ENCODE assay signal across 18 cellular contexts in the genomic region with DNA sequence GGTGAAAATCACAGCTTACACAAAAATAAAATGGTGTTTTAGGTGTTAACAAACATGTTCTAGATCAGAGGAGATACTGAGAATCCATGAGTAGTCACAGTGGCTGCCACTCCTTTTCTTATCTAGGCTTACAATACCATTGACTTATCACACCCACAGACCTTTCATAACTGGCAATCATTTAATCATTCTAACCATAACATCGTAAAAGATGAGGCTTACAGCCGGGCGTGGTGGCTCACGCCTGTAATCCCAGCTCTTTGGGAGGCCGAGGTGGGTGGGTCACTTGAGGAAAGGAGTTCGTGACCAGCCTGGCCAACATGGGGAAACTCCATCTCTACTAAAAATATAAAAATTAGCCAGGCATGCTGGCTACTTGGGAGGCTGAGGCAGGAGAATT. TPM values are rescaled to one million over a fixed set of nuclear protein-coding genes. Genes with fewer than 3 reads are reported as not detected.
DNase-seq lines count a peak whose midpoint lies in the region; ATAC-seq and TF ChIP-seq lines count a peak whose summit lies in the region.
"Had no signal": no experiment of that assay in that cellular context is flagged by ENCODE, and none has a peak within 500 bp of the region (broad histone marks: within the 10 kb centered on the region; RNA-seq: fewer than 3 reads in every experiment).

No MANE protein-coding gene starts in this region.

- TF ChIP-seq CTCF in HEK293 (tag by site-specific recombination; IDR thresholded peaks at IDR 0.05) (no peak), Peyer's patch (IDR thresholded peaks at IDR 0.05) (no peak), colonic mucosa (IDR thresholded peaks at IDR 0.05) (no peak), mucosa of descending colon (IDR thresholded peaks at IDR 0.05) (no peak)

- H3K9me3 Mint-ChIP-seq in activated CD8-positive, alpha-beta memory T cell treated with anti-CD3 and anti-CD28 coated beads, Interleukin-2, amount 10 ng/mL, durations not matched to agents 7 days and 5 days (ENCODE audit: low read depth) = no peaks in the 10 kb centered on the region

- DNase-seq in Peyer's patch (peak in 2 of 3 donors; percentile 71 to 82), colonic mucosa (peak; percentile 78), mucosa of descending colon (peak; percentile 76 to 85 (median 80)), head of caudate nucleus (no peak)
- no peak for DNase-seq in activated CD8-positive, alpha-beta memory T cell treated with anti-CD3 and anti-CD28 coated beads, Interleukin-2, amount 10 ng/mL, durations not matched to agents 7 days and 5 days
- DNase-seq: BE2C, H7, KG1, NCI-H1092 treated with DMSO at 0.1 percent for 48 hours, NCI-H1436 treated with DMSO at 0.1 percent for 48 hours, NCI-H1930, NCI-H2227 treated with DMSO at 0.1 percent for 48 hours, NCI-H510A treated with DMSO at 0.1 percent for 48 hours, NCI-H748 treated with DMSO at 0.1 percent for 48 hours, Right ventricle myocardium superior had no signal

- H3K27me3 ChIP-seq in Peyer's patch (no peaks in the 10 kb centered on the region), colonic mucosa (no peaks in the 10 kb centered on the region)
- H3K27me3 ChIP-seq: BE2C had no signal

- no peak overlapping the region for H3K9ac ChIP-seq in colonic mucosa (ENCODE audit: low read depth in 2 of 2, low read length in 2 of 2)

- H3K27ac ChIP-seq in HEK293 (ENCODE audit: extremely low read depth, low read depth, low read length) (no peak overlapping the region), Peyer's patch (no peak overlapping the region), colonic mucosa (no peak overlapping the region)
- H3K27ac ChIP-seq: A549 had no signal

- H3K36me3 ChIP-seq in HEK293 (ENCODE audit: control insufficient read depth in 2 of 2, insufficient read depth in 1 of 2, low read length in 2 of 2) = no peaks in the 10 kb centered on the region
- no peaks in the 10 kb centered on the region for H3K36me3 ChIP-seq in Peyer's patch
- no peaks in the 10 kb centered on the region for H3K36me3 ChIP-seq in colonic mucosa
- no peaks in the 10 kb centered on the region for H3K36me3 ChIP-seq in mucosa of descending colon (ENCODE audit: low read depth)
- H3K36me3 ChIP-seq: BE2C had no signal

- no peak overlapping the region for H3K27ac Mint-ChIP-seq in activated CD8-positive, alpha-beta memory T cell treated with anti-CD3 and anti-CD28 coated beads, Interleukin-2, amount 10 ng/mL, durations not matched to agents 7 days and 5 days

- POLR2A ChIA-PET in HEK293 (lab: Yijun Ruan, JAX) = no interaction called here

- H3K4me1 ChIP-seq in HEK293 (ENCODE audit: control insufficient read depth, insufficient read depth, low read length) = peaks cover 12% of the 10 kb centered on the region
- H3K4me1 ChIP-seq in Peyer's patch = peaks cover 0 to 9% (median 0%) of the 10 kb centered on the region in 4 donors
- H3K4me1 ChIP-seq in colonic mucosa = peaks cover 8% of the 10 kb centered on the region
- peaks cover 25% of the 10 kb centered on the region for H3K4me1 ChIP-seq in mucosa of descending colon (ENCODE audit: low read depth)
- H3K4me1 ChIP-seq: BE2C had no signal

- no peak for TF ChIP-seq POLR2A in Peyer's patch (IDR thresholded peaks at IDR 0.05)

- intact Hi-C loops in colonic mucosa (cut with DNase I) (loop anchor here (10.0 kb wide), 1 partner anchor 47 kb away; no protein-coding TSS in a partner anchor), mucosa of descending colon (cut with DNase I, micrococcal nuclease) (no loop called here), head of caudate nucleus (cut with DNase I) (no loop called here)

- no peaks in the 10 kb centered on the region for H3K36me3 Mint-ChIP-seq in activated CD8-positive, alpha-beta memory T cell treated with anti-CD3 and anti-CD28 coated beads, Interleukin-2, amount 10 ng/mL, durations not matched to agents 7 days and 5 days

- ATAC-seq in mucosa of descending colon = peak; percentile 97
- ATAC-seq in activated CD8-positive, alpha-beta memory T cell treated with anti-CD3 and anti-CD28 coated beads, Interleukin-2, amount 10 ng/mL, durations not matched to agents 7 days and 5 days = no peak
- ATAC-seq in GM21447 (IDR thresholded peaks at IDR 0.05; ENCODE audit: unreplicated experiment) = no peak
- ATAC-seq: A549 had no signal

- CTCF ChIA-PET in HEK293 (lab: Yijun Ruan, JAX) = interaction anchor here (0.6 to 1.2 kb wide), 3 partner anchors 114 to 327 kb away, joined by 3 read pairs; no protein-coding TSS in a partner anchor
- CTCF ChIA-PET in activated CD8-positive, alpha-beta memory T cell treated with anti-CD3 and anti-CD28 coated beads, Interleukin-2, amount 10 ng/mL, durations not matched to agents 7 days and 5 days (lab: Charles Lee) = interaction anchor here (0.9 kb wide), 1 partner anchor 92 kb away, joined by 3 read pairs; no protein-coding TSS in a partner anchor

- H3K27me3 Mint-ChIP-seq in activated CD8-positive, alpha-beta memory T cell treated with anti-CD3 and anti-CD28 coated beads, Interleukin-2, amount 10 ng/mL, durations not matched to agents 7 days and 5 days = peaks cover 25% of the 10 kb centered on the region

- H3K4me3 ChIP-seq in HEK293 (ENCODE audit: low read depth, low read length) (no peak overlapping the region), Peyer's patch (no peak overlapping the region), colonic mucosa (no peak overlapping the region), mucosa of descending colon (no peak overlapping the region)
- H3K4me3 ChIP-seq: A549 had no signal

- H3K4me3 Mint-ChIP-seq in activated CD8-positive, alpha-beta memory T cell treated with anti-CD3 and anti-CD28 coated beads, Interleukin-2, amount 10 ng/mL, durations not matched to agents 7 days and 5 days = no peak overlapping the region

- H3K9me3 ChIP-seq in HEK293 (ENCODE audit: control insufficient read depth, insufficient read depth, low read depth, low read length) (no peaks in the 10 kb centered on the region; the same call in 1 of the 2 replicates), Peyer's patch (no peaks in the 10 kb centered on the region), colonic mucosa (no peaks in the 10 kb centered on the region), mucosa of descending colon (no peaks in the 10 kb centered on the region)
- H3K9me3 ChIP-seq: A549, BE2C had no signal

- no peaks in the 10 kb centered on the region for H3K4me1 Mint-ChIP-seq in activated CD8-positive, alpha-beta memory T cell treated with anti-CD3 and anti-CD28 coated beads, Interleukin-2, amount 10 ng/mL, durations not matched to agents 7 days and 5 days

TF ChIP-seq in HEK293, 187 proteins besides CTCF, POLR2A, EP300 and RAD21:
- TF ChIP-seq, protein P1, sequence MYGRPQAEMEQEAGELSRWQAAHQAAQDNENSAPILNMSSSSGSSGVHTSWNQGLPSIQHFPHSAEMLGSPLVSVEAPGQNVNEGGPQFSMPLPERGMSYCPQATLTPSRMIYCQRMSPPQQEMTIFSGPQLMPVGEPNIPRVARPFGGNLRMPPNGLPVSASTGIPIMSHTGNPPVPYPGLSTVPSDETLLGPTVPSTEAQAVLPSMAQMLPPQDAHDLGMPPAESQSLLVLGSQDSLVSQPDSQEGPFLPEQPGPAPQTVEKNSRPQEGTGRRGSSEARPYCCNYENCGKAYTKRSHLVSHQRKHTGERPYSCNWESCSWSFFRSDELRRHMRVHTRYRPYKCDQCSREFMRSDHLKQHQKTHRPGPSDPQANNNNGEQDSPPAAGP (tag by site-specific recombination; IDR thresholded peaks at IDR 0.05) = peak; percentile 98
- TF ChIP-seq ZNF624 (tag by site-specific recombination; IDR thresholded peaks at IDR 0.05) = no peak
- TF ChIP-seq KLF1 (tag by site-specific recombination; IDR thresholded peaks at IDR 0.05) = peak; percentile 99

RNA-seq across cellular contexts. Expression of a gene that starts 18.8 kb away (rescaled TPM):
- total RNA-seq in Peyer's patch = 10 to 100 TPM in 2 of 4 donors, 1 to 10 TPM in 2; 5.2 to 26.1 (median 14.7) TPM
- total RNA-seq in colonic mucosa = 1 to 10 TPM; 4.8 to 6.1 TPM
- 1 to 10 TPM in 2 of 3 donors, under 1 TPM in 1; 0.63 to 2.6 (median 2.3) TPM for total RNA-seq in mucosa of descending colon
- not detected for total RNA-seq in activated CD8-positive, alpha-beta memory T cell treated with anti-CD3 and anti-CD28 coated beads, Interleukin-2, amount 10 ng/mL, durations not matched to agents 7 days and 5 days
- total RNA-seq: Right ventricle myocardium superior had no signal

RNA-seq across cellular contexts. Expression of a gene that starts 35.7 kb away (rescaled TPM):
- total RNA-seq in Peyer's patch (10 to 100 TPM; 34.7 to 68.7 (median 47.0) TPM), colonic mucosa (100 to 1,000 TPM in 1 of 2 donors, 10 to 100 TPM in 1; 96.3 to 127 TPM), mucosa of descending colon (100 to 1,000 TPM in 2 of 3 donors, 10 to 100 TPM in 1; 83.8 to 167 (median 116) TPM)
- total RNA-seq in activated CD8-positive, alpha-beta memory T cell treated with anti-CD3 and anti-CD28 coated beads, Interleukin-2, amount 10 ng/mL, durations not matched to agents 7 days and 5 days = 10 to 100 TPM; 63.3 to 64.8 TPM

Comparison
In these comparisons a context has a peak if more than half of its experiments do, and no peak if none do; other contexts are left out.
1. DNase-seq: peak in Peyer's patch (2 of 3), colonic mucosa (single experiment) and mucosa of descending colon (3 of 3); none in head of caudate nucleus (0 of 42) and activated CD8-positive, alpha-beta memory T cell treated with anti-CD3 and anti-CD28 coated beads, Interleukin-2, amount 10 ng/mL, durations not matched to agents 7 days and 5 days (single experiment).